In genomic region chr5:14667770-14668169, GRCh38 we compare ENCODE assay signal across 1 cellular context.
TF ChIP-seq lines count a peak whose summit lies in the region.

No MANE protein-coding gene starts in this region.

TF ChIP-seq in GM12878, 131 proteins besides CTCF, POLR2A, EP300 and RAD21 (continued from another document):
- TF ChIP-seq YBX1 (IDR thresholded peaks at IDR 0.05), result no peak
- TF ChIP-seq ETV6 (conservative IDR thresholded peaks at IDR 0.05 in 1 of 2, IDR thresholded peaks at IDR 0.05 in 1 of 2; ENCODE audit: borderline replicate concordance in 1 of 2, low read depth in 1 of 2), result no peak
- no peak for TF ChIP-seq STAT3 (IDR thresholded peaks at IDR 0.05; ENCODE audit: low read depth, low read length)
- TF ChIP-seq NRF1 (conservative IDR thresholded peaks at IDR 0.05; ENCODE audit: low read depth, low read length), result no peak
- TF ChIP-seq HCFC1 (IDR thresholded peaks at IDR 0.05; ENCODE audit: low read length), result no peak
